Comparison of ENCODE assay signal across 19 cellular contexts in the genomic region with DNA sequence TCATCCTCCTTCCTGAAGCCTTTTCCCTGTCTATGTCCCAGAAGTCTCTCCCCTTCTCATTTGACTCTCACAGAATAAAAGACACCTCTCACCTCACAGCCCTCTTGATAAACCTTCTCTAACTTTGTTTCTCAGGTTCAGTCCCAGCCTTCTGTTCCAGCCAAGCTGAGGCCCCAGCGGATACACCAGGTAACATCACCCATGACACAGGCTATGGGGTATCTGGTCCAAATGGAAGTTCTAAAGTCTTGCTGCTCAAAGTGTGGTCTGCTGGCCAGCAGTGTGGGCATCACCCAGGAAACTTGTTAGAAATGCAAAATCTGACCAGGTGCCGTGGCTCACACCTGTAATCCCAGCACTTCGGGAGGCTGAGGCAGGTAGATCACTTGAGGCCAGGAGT. TPM values are rescaled to one million over a fixed set of nuclear protein-coding genes. Genes with fewer than 3 reads are reported as not detected.
"Had no signal": no experiment of that assay in that cellular context is flagged by ENCODE, and none has a peak within 500 bp of the region (broad histone marks: within the 10 kb centered on the region; RNA-seq: fewer than 3 reads in every experiment).

No MANE protein-coding gene starts in this region.

- H3K9ac ChIP-seq: parathyroid adenoma had no signal

- H3K9me3 Mint-ChIP-seq: dendritic cell treated with granulocyte-macrophage colony-stimulating factor and Interleukin-4, amounts not matched to agents 40 ng/mL and 50 ng/mL, for 4 days; endodermal cell; mesothelial cell of epicardium had no signal

- H3K4me1 ChIP-seq: ascending aorta, breast epithelium, gastrocnemius medialis, heart left ventricle, lower lobe of right lung, parathyroid adenoma, sigmoid colon, spleen had no signal

- H3K27me3 ChIP-seq: ascending aorta, breast epithelium, gastrocnemius medialis, spleen had no signal

- H3K4me3 ChIP-seq: ascending aorta, breast epithelium, gastrocnemius medialis, heart left ventricle, lower lobe of right lung, sigmoid colon, spleen had no signal

- DNase-seq: activated CD4-positive, alpha-beta T cell treated with anti-CD3 and anti-CD28 coated beads, Interleukin-2, amount 50 U/mL, for 1 hour; activated effector memory CD4-positive, alpha-beta T cell treated with Interleukin-2 at 50 U/mL for 16 hours; activated T-cell treated with anti-CD3 and anti-CD28 coated beads, Interleukin-2, amount 50 U/mL, for 1 hour; endodermal cell; gastrocnemius medialis; heart left ventricle; left colon; lower lobe of right lung; sigmoid colon; spleen; SW 1271 had no signal

- H3K4me3 Mint-ChIP-seq: dendritic cell treated with granulocyte-macrophage colony-stimulating factor and Interleukin-4, amounts not matched to agents 40 ng/mL and 50 ng/mL, for 4 days; endodermal cell; mesothelial cell of epicardium had no signal

- H3K36me3 ChIP-seq: ascending aorta, breast epithelium, gastrocnemius medialis, heart left ventricle, lower lobe of right lung, sigmoid colon had no signal

- H2AFZ ChIP-seq: parathyroid adenoma had no signal

- ATAC-seq: activated CD4-positive, CD25-positive, alpha-beta regulatory T cell treated with anti-CD3 and anti-CD28 coated beads, Interleukin-2, amount 50 U/mL, for 24 hours; gastrocnemius medialis; heart left ventricle; left colon; lower lobe of right lung had no signal

- H3K9me3 ChIP-seq: ascending aorta, breast epithelium, gastrocnemius medialis, heart left ventricle, lower lobe of right lung, sigmoid colon, spleen had no signal

- H3K27ac ChIP-seq: ascending aorta, breast epithelium, gastrocnemius medialis, heart left ventricle, lower lobe of right lung, parathyroid adenoma, sigmoid colon, spleen had no signal

- H3K79me2 ChIP-seq: parathyroid adenoma had no signal

- H3K27ac Mint-ChIP-seq: dendritic cell treated with granulocyte-macrophage colony-stimulating factor and Interleukin-4, amounts not matched to agents 40 ng/mL and 50 ng/mL, for 4 days; endodermal cell; mesothelial cell of epicardium had no signal

- H3K36me3 Mint-ChIP-seq: mesothelial cell of epicardium had no signal

RNA-seq across cellular contexts. Expression of a gene that starts 23.2 kb away (rescaled TPM):
- total RNA-seq: cerebellum, endodermal cell, epithelial cell of proximal tubule, gastrocnemius medialis, mesothelial cell of epicardium had no signal

RNA-seq across cellular contexts. Expression of a gene that starts 43.5 kb away (rescaled TPM):
- total RNA-seq: ascending aorta, cerebellum, epithelial cell of proximal tubule, gastrocnemius medialis, mesothelial cell of epicardium had no signal
